Comparison of ENCODE assay signal across 6 cellular contexts in genomic region chr20:54415967-54416366, GRCh38. TPM values are rescaled to one million over a fixed set of nuclear protein-coding genes. Genes with fewer than 3 reads are reported as not detected.
"Had no signal": no experiment of that assay in that cellular context is flagged by ENCODE, and none has a peak within 500 bp of the region (broad histone marks: within the 10 kb centered on the region; RNA-seq: fewer than 3 reads in every experiment).

No MANE protein-coding gene starts in this region.

- FAIRE-seq: HepG2, K562 had no signal

- ATAC-seq: HepG2, K562 had no signal

- DNase-seq: IMR-90, KBM-7, KG1 had no signal

RNA-seq across cellular contexts. Expression of gene DOK5, which starts 59.4 kb away (rescaled TPM):
- total RNA-seq: HepG2, HT-29, K562 had no signal
